In the genomic region with DNA sequence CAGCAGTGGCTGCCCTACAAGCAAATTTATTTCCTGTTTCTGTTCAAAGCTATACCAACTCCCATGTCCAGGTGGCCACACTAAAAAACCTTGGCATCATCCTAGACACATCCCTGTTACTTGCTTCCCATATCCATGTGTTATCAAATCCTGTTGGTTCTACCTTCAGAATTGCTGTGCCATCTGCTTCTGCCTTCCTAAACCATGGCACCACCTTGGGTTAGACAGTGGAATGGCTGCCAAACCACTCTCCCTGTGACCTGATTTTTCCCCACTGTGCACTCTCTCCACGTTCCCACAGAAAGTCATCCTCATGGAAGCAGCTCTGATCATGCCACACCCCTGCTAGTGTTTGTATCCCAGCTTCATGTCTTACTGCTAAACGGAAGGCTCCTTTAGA, we compare ENCODE assay signal across 17 cellular contexts.
DNase-seq lines count a peak whose midpoint lies in the region; FAIRE-seq and TF ChIP-seq lines count a peak whose summit lies in the region.
"Had no signal": no experiment of that assay in that cellular context is flagged by ENCODE, and none has a peak within 500 bp of the region (broad histone marks: within the 10 kb centered on the region; RNA-seq: fewer than 3 reads in every experiment).

No MANE protein-coding gene starts in this region.

- H3K27me3 ChIP-seq in bronchial epithelial cell (ENCODE audit: control insufficient read depth, insufficient read depth, low read length), result no peaks in the 10 kb centered on the region
- H3K27me3 ChIP-seq in small intestine (ENCODE audit: control insufficient read depth in 2 of 2, insufficient read depth in 2 of 2, low read length in 2 of 2), result no peaks in the 10 kb centered on the region

- FAIRE-seq in bronchial epithelial cell (lab: Jason Lieb, UNC) (no peak), small intestine (lab: Jason Lieb, UNC) (no peak)
- FAIRE-seq: H54 had no signal

- 12 to 64% (median 52%) methylated on average over 2 of the region's 2 CpGs for WGBS in small intestine, 3 donors

- no peaks in the 10 kb centered on the region for H3K4me1 ChIP-seq in small intestine (ENCODE audit: control insufficient read depth in 2 of 2, insufficient read depth in 1 of 2, low read depth in 1 of 2, low read length in 1 of 2)

- in situ Hi-C loops in ACHN (cut with HindIII; ENCODE audit: low pct_ligation_motif_present, low pct_unique_long_range_greater_than_20kb, low sequenced_read_pairs), result no loop called here

- TF ChIP-seq CTCF in bronchial epithelial cell (IDR thresholded peaks at IDR 0.05; ENCODE audit: insufficient read depth, low read length, severe bottlenecking) (peak; percentile 50), GM20000 (IDR thresholded peaks at IDR 0.05; ENCODE audit: extremely low read depth, missing control alignments) (no peak)

- DNase-seq in NCI-H748 (lab: John Stamatoyannopoulos, UW; ENCODE audit: unreplicated experiment) (peak; percentile 44), NCI-H748 treated with DMSO at 0.1 percent for 48 hours (lab: John Stamatoyannopoulos, UW) (no peak), NCI-H1092 (lab: John Stamatoyannopoulos, UW) (peak; percentile 20), bronchial epithelial cell (ENCODE audit: low read depth) (peak; percentile 19), small intestine (peak; percentile 4), GM20000 (ENCODE audit: low spot score) (no peak), ACHN (no peak), cortex of kidney (lab: John Stamatoyannopoulos, UW) (no peak)
- DNase-seq: activated CD4-positive, alpha-beta T cell treated with anti-CD3 and anti-CD28 coated beads, Interleukin-2, amount 50 U/mL, for 48 hours; anterior cingulate cortex; effector CD4-positive, alpha-beta T cell; foreskin melanocyte; midbrain; SIG-M5; stimulated activated CD4-positive, alpha-beta T cell treated with anti-CD3 and anti-CD28 coated beads, Interleukin-12 subunit alpha, Interleukin-12 subunit beta, amount 100 ng/mL, for 4 hours had no signal

- H3K36me3 ChIP-seq in bronchial epithelial cell (ENCODE audit: control insufficient read depth, insufficient read depth, low read length) (no peaks in the 10 kb centered on the region), small intestine (ENCODE audit: control insufficient read depth in 2 of 2, insufficient read depth in 2 of 2, low read length in 2 of 2) (no peaks in the 10 kb centered on the region)

- no peak overlapping the region for H3K27ac ChIP-seq in small intestine (ENCODE audit: low read depth in 1 of 2, low read length in 1 of 2)
- H3K27ac ChIP-seq: HL-60 had no signal

- H3K4me3 ChIP-seq in bronchial epithelial cell (ENCODE audit: low read depth, low read length) (no peak overlapping the region), small intestine (ENCODE audit: low read depth in 1 of 2, low read length in 2 of 2) (no peak overlapping the region)

- no peaks in the 10 kb centered on the region for H3K9me3 ChIP-seq in small intestine (ENCODE audit: control insufficient read depth, low read depth)

Comparison
In these comparisons a context has a peak if more than half of its experiments do, and no peak if none do; other contexts are left out.
1. DNase-seq: peak in NCI-H748 (single experiment), NCI-H1092 (single experiment), bronchial epithelial cell (single experiment) and small intestine (single experiment); none in NCI-H748 treated with DMSO at 0.1 percent for 48 hours (single experiment), GM20000 (single experiment), ACHN (single experiment) and cortex of kidney (single experiment).